1 cellular context compared by ENCODE assay signal in genomic region chr19:35077411-35078223, GRCh38.
TF ChIP-seq lines count a peak whose summit lies in the region.

No MANE protein-coding gene starts in this region.

TF ChIP-seq in HEK293, 187 proteins besides CTCF, POLR2A, EP300 and RAD21 (continued from another document):
- no peak for TF ChIP-seq ZNF701 (tag by site-specific recombination; IDR thresholded peaks at IDR 0.05)
- TF ChIP-seq ZNF433 (tag by site-specific recombination; IDR thresholded peaks at IDR 0.05; ENCODE audit: low read depth): no peak
- no peak for TF ChIP-seq ZNF248 (tag by site-specific recombination; IDR thresholded peaks at IDR 0.05)
- TF ChIP-seq ZNF544 (tag by site-specific recombination; IDR thresholded peaks at IDR 0.05): no peak
- TF ChIP-seq YY1 (tag by site-specific recombination; IDR thresholded peaks at IDR 0.05): no peak
